In genomic region chr7:24737281-24737680, GRCh38 we compare ENCODE assay signal across 24 cellular contexts. TPM values are rescaled to one million over a fixed set of nuclear protein-coding genes. Genes with fewer than 3 reads are reported as not detected.
DNase-seq lines count a peak whose midpoint lies in the region; ATAC-seq, FAIRE-seq and TF ChIP-seq lines count a peak whose summit lies in the region.
"Had no signal": no experiment of that assay in that cellular context is flagged by ENCODE, and none has a peak within 500 bp of the region (broad histone marks: within the 10 kb centered on the region; RNA-seq: fewer than 3 reads in every experiment).

No MANE protein-coding gene starts in this region.

- H3K27ac ChIP-seq in A549 (peak overlapping the region in 1 of 2 experiments; percentile 13; a peak in 1 of 6 replicates), RWPE2 (ENCODE audit: poor library complexity, severe bottlenecking) (peak overlapping the region; percentile 17), endothelial cell of umbilical vein (ENCODE audit: insufficient read depth, low read depth, low read length) (no peak overlapping the region), smooth muscle cell (ENCODE audit: low read depth) (no peak overlapping the region), esophagus muscularis mucosa (replicated peaks in 1 of 4) (no peak overlapping the region)
- H3K27ac ChIP-seq: C4-2B, RWPE1 had no signal

- no peak overlapping the region for H3K9ac ChIP-seq in endothelial cell of umbilical vein (replicated peaks; ENCODE audit: extremely low read depth, insufficient read depth, low read length)
- H3K9ac ChIP-seq in smooth muscle cell (ENCODE audit: low read depth), result no peak overlapping the region

- no peak for TF ChIP-seq POLR2A in A549 (IDR thresholded peaks at IDR 0.05; ENCODE audit: low read length)
- no peak for TF ChIP-seq POLR2A in endothelial cell of umbilical vein (IDR thresholded peaks at IDR 0.05; ENCODE audit: low read depth, low read length)
- no peak for TF ChIP-seq POLR2A in esophagus muscularis mucosa (IDR thresholded peaks at IDR 0.05; ENCODE audit: low read depth)

- CTCF ChIA-PET in A549 (lab: Yijun Ruan, JAX), result interaction anchor here (1.0 kb wide), 1 partner anchor 446 kb away, joined by 3 read pairs; no protein-coding TSS in a partner anchor
- CTCF ChIA-PET in endothelial cell of umbilical vein (lab: Charles Lee), result interaction anchor here (1.0 kb wide), 1 partner anchor 26 kb away, joined by 3 read pairs; no protein-coding TSS in a partner anchor

- TF ChIP-seq CTCF in A549 (IDR thresholded peaks at IDR 0.05), result no peak
- no peak for TF ChIP-seq CTCF in RWPE2 (IDR thresholded peaks at IDR 0.05; ENCODE audit: poor library complexity, severe bottlenecking)
- no peak for TF ChIP-seq CTCF in endothelial cell of umbilical vein (IDR thresholded peaks at IDR 0.05; ENCODE audit: extremely low read depth in 1 of 2, insufficient read depth in 1 of 2, low read depth in 1 of 2, low read length in 2 of 2)
- TF ChIP-seq CTCF in mesothelial cell of epicardium (IDR thresholded peaks at IDR 0.05; ENCODE audit: unreplicated experiment), result no peak
- TF ChIP-seq CTCF in smooth muscle cell (IDR thresholded peaks at IDR 0.05; ENCODE audit: borderline replicate concordance, insufficient read depth, poor library complexity, severe bottlenecking), result no peak
- TF ChIP-seq CTCF in esophagus muscularis mucosa (IDR thresholded peaks at IDR 0.05), result no peak

- H3K4me1 ChIP-seq in A549 (peaks cover 55% of the 10 kb centered on the region), RWPE2 (ENCODE audit: insufficient read depth, poor library complexity, severe bottlenecking) (peaks cover 25% of the 10 kb centered on the region), endothelial cell of umbilical vein (ENCODE audit: control insufficient read depth, extremely low read depth, insufficient read depth, low read length) (no peaks in the 10 kb centered on the region), smooth muscle cell (ENCODE audit: low read depth) (no peaks in the 10 kb centered on the region), esophagus muscularis mucosa (peaks cover 0 to 27% (median 15%) of the 10 kb centered on the region in 4 donors)

- peaks cover 45% of the 10 kb centered on the region for H3K9me3 Mint-ChIP-seq in mesothelial cell of epicardium

- H3K27me3 ChIP-seq in RWPE2 (ENCODE audit: insufficient read depth, poor library complexity, severe bottlenecking) (no peaks in the 10 kb centered on the region), endothelial cell of umbilical vein (ENCODE audit: control insufficient read depth in 2 of 2, insufficient read depth in 2 of 2, low read length in 2 of 2) (no peaks in the 10 kb centered on the region), smooth muscle cell (ENCODE audit: low read depth) (no peaks in the 10 kb centered on the region), esophagus muscularis mucosa (no peaks in the 10 kb centered on the region)

- H3K4me3 Mint-ChIP-seq in mesothelial cell of epicardium, result no peak overlapping the region
- H3K4me3 Mint-ChIP-seq: CD8-positive, alpha-beta memory T cell; HFFc6 had no signal

- no peak for DNase-seq in A549 (ENCODE audit: low read depth in 1 of 2, low spot score in 1 of 2)
- no peak for DNase-seq in RWPE2 (ENCODE audit: low spot score)
- peak; percentile 74 for DNase-seq in endothelial cell of umbilical vein (ENCODE audit: low read depth, low spot score)
- DNase-seq in mesothelial cell of epicardium (ENCODE audit: low spot score in 2 of 2, unreplicated experiment in 2 of 2), result no peak
- no peak for DNase-seq in smooth muscle cell (lab: John Stamatoyannopoulos, UW; ENCODE audit: unreplicated experiment)
- DNase-seq in esophagus muscularis mucosa (ENCODE audit: extremely low spot score), result no peak
- no peak for DNase-seq in NOMO-1 (lab: John Stamatoyannopoulos, UW; ENCODE audit: unreplicated experiment in 2 of 2)
- DNase-seq: 8988T; CD8-positive, alpha-beta memory T cell; DMS53; GDM1; HFFc6; NCI-H1092 treated with DMSO at 0.1 percent for 48 hours; NCI-H1436 treated with DMSO at 0.1 percent for 48 hours; NCI-H1930; NCI-H2227 treated with DMSO at 0.1 percent for 48 hours; NCI-H510A; SIG-M5 had no signal

- no peak for ATAC-seq in A549
- ATAC-seq in RWPE2 (ENCODE audit: low read depth), result no peak
- ATAC-seq: K562, SK-N-SH treated with all-trans-retinoic acid at 6 μM for 48 hours had no signal

- peaks cover 16% of the 10 kb centered on the region for H3K36me3 Mint-ChIP-seq in mesothelial cell of epicardium
- H3K36me3 Mint-ChIP-seq: CD8-positive, alpha-beta memory T cell had no signal

- no TSS peak for BruUV-seq in endothelial cell of umbilical vein (replicated peaks; lab: Mats Ljungman, UMichigan)

- no peaks in the 10 kb centered on the region for H3K79me2 ChIP-seq in endothelial cell of umbilical vein (ENCODE audit: control insufficient read depth, insufficient read depth, low read length)
- no peaks in the 10 kb centered on the region for H3K79me2 ChIP-seq in smooth muscle cell (ENCODE audit: low read depth)

- TF ChIP-seq EP300 in A549 (IDR thresholded peaks at IDR 0.05) (no peak), esophagus muscularis mucosa (IDR thresholded peaks at IDR 0.05) (no peak)

- H3K4me1 Mint-ChIP-seq in mesothelial cell of epicardium, result peaks cover 18% of the 10 kb centered on the region
- H3K4me1 Mint-ChIP-seq: CD8-positive, alpha-beta memory T cell had no signal

- H4K20me1 ChIP-seq in endothelial cell of umbilical vein (replicated peaks; ENCODE audit: control insufficient read depth, extremely low read depth, insufficient read depth, low read length) (no peaks in the 10 kb centered on the region), smooth muscle cell (ENCODE audit: low read depth) (no peaks in the 10 kb centered on the region)

- H3K9me3 ChIP-seq in A549, result peaks cover 19% of the 10 kb centered on the region; the same call in 2 of the 3 replicates
- H3K9me3 ChIP-seq in RWPE2 (ENCODE audit: severe bottlenecking), result no peaks in the 10 kb centered on the region
- no peaks in the 10 kb centered on the region for H3K9me3 ChIP-seq in endothelial cell of umbilical vein (replicated peaks; ENCODE audit: control insufficient read depth, insufficient read depth, low read length)
- no peaks in the 10 kb centered on the region for H3K9me3 ChIP-seq in smooth muscle cell (replicated peaks; ENCODE audit: low read depth)
- H3K9me3 ChIP-seq in esophagus muscularis mucosa, result peaks cover 0 to 6% (median 3%) of the 10 kb centered on the region in 4 donors

- H3K27me3 Mint-ChIP-seq in mesothelial cell of epicardium (ENCODE audit: low read depth), result no peaks in the 10 kb centered on the region

- FAIRE-seq in A549 (lab: Jason Lieb, UNC), result no peak
- FAIRE-seq in endothelial cell of umbilical vein (lab: Jason Lieb, UNC), result peak; percentile 33
- FAIRE-seq: D721Med, H54, K562 had no signal

- H3K4me3 ChIP-seq in A549 (no peak overlapping the region), RWPE2 (ENCODE audit: severe bottlenecking) (no peak overlapping the region), endothelial cell of umbilical vein (replicated peaks in 1 of 3; ENCODE audit: insufficient read depth in 1 of 3, low read depth in 1 of 3, low read length in 3 of 3) (no peak overlapping the region), smooth muscle cell (no peak overlapping the region), esophagus muscularis mucosa (no peak overlapping the region)
- H3K4me3 ChIP-seq: K562 had no signal

- H3F3A ChIP-seq in smooth muscle cell (ENCODE audit: low read depth), result no peaks in the 10 kb centered on the region

- H3K4me2 ChIP-seq in A549 (peak overlapping the region; percentile 13), endothelial cell of umbilical vein (ENCODE audit: insufficient read depth, low read length) (no peak overlapping the region), smooth muscle cell (no peak overlapping the region)

- WGBS in A549 (ENCODE audit: missing lambda C conversion rate), result 46% methylated on average over 1 of the region's 1 CpG
- WGBS in smooth muscle cell (ENCODE audit: low lambda C conversion rate), result 93% methylated on average over 1 of the region's 1 CpG
- WGBS in esophagus muscularis mucosa, result 41% methylated on average over 1 of the region's 1 CpG

- H3K9me1 ChIP-seq in endothelial cell of umbilical vein (replicated peaks; ENCODE audit: control insufficient read depth, extremely low read depth, insufficient read depth, low read length), result no peaks in the 10 kb centered on the region

- peak overlapping the region; percentile 30 for H3K27ac Mint-ChIP-seq in mesothelial cell of epicardium
- H3K27ac Mint-ChIP-seq: CD8-positive, alpha-beta memory T cell; HFFc6 had no signal

- no peak for TF ChIP-seq RAD21 in A549 (conservative IDR thresholded peaks at IDR 0.05 in 1 of 2, IDR thresholded peaks at IDR 0.05 in 1 of 2)

- H3K36me3 ChIP-seq in RWPE2 (ENCODE audit: low read depth), result peaks cover 31% of the 10 kb centered on the region
- no peaks in the 10 kb centered on the region for H3K36me3 ChIP-seq in endothelial cell of umbilical vein (ENCODE audit: control insufficient read depth in 2 of 2, extremely low read depth in 1 of 2, insufficient read depth in 2 of 2, low read length in 2 of 2)
- no peaks in the 10 kb centered on the region for H3K36me3 ChIP-seq in smooth muscle cell (ENCODE audit: low read depth)
- H3K36me3 ChIP-seq in esophagus muscularis mucosa, result peaks cover 0 to 6% (median 0%) of the 10 kb centered on the region in 4 donors

- intact Hi-C loops in endothelial cell of umbilical vein (cut with micrococcal nuclease), result no loop called here
- intact Hi-C loops in esophagus muscularis mucosa (cut with DNase I), result no loop called here

- POLR2A ChIA-PET in A549 (lab: Yijun Ruan, JAX), result no interaction called here
- POLR2A ChIA-PET in endothelial cell of umbilical vein (lab: Charles Lee), result no interaction called here

- dilution Hi-C loops in endothelial cell of umbilical vein (cut with MboI; ENCODE audit: extremely low pct_ligation_motif_present, low sequenced_read_pairs), result no loop called here

- no peak overlapping the region for H2AFZ ChIP-seq in endothelial cell of umbilical vein (ENCODE audit: low read depth, low read length)
- H2AFZ ChIP-seq in smooth muscle cell (ENCODE audit: low read depth), result no peak overlapping the region

RNA-seq across cellular contexts. Expression of gene GSDME, which starts 20.0 kb away (rescaled TPM):
- polyA plus RNA-seq in A549 (2011; rRNA removed) (55.9 and 57.5 TPM in 2 replicates), A549 (2017; fragmentation: RNase III; extraction: RNeasy Plus Mini Kit Qiagen cat#74134 plus additional on column Dnase treatment) (50.9 to 51.9 TPM (median 51.0 TPM) in 3 replicates), endothelial cell of umbilical vein (18.0 and 21.1 TPM in 2 replicates), smooth muscle cell (14.8 and 26.3 TPM in 2 replicates)
- polyA plus RNA-seq in A549 (2012; cell fraction: cytosol; rRNA removed), result 42.9 and 48.2 TPM in 2 replicates
- polyA plus RNA-seq in A549 (2012; cell fraction: nucleus; rRNA removed), result 40.3 and 55.3 TPM in 2 replicates
- polyA minus RNA-seq in A549 (2011; rRNA and poly(A)+ RNA removed), result 45.3 and 48.9 TPM in 2 replicates
- total RNA-seq in endothelial cell of umbilical vein (21.3 and 23.4 TPM in 2 replicates), mesothelial cell of epicardium (9.3 to 10.2 TPM (median 9.8 TPM) in 3 replicates), smooth muscle cell (17.1 and 19.6 TPM in 2 replicates), esophagus muscularis mucosa (10 to 100 TPM in 3 of 4 donors, 1 to 10 TPM in 1; 6.5 to 12.2 (median 11.0) TPM)
- 21.2 and 22.6 TPM in 2 replicates for polyA plus RNA-seq in endothelial cell of umbilical vein (2011; cell fraction: cytosol; rRNA removed)
- 35.9 and 37.7 TPM in 2 replicates for polyA plus RNA-seq in endothelial cell of umbilical vein (2011; cell fraction: nucleus; rRNA removed)
- 31.1 and 36.7 TPM in 2 replicates for polyA plus RNA-seq in endothelial cell of umbilical vein (2012)
- polyA minus RNA-seq in endothelial cell of umbilical vein, result 31.2 and 45.3 TPM in 2 replicates
- 14.7 TPM for polyA minus RNA-seq in endothelial cell of umbilical vein (2011; cell fraction: cytosol; rRNA and poly(A)+ RNA removed)
- polyA minus RNA-seq in endothelial cell of umbilical vein (2011; cell fraction: nucleus; rRNA and poly(A)+ RNA removed), result 18.1 and 27.4 TPM in 2 replicates
